In the genomic region with DNA sequence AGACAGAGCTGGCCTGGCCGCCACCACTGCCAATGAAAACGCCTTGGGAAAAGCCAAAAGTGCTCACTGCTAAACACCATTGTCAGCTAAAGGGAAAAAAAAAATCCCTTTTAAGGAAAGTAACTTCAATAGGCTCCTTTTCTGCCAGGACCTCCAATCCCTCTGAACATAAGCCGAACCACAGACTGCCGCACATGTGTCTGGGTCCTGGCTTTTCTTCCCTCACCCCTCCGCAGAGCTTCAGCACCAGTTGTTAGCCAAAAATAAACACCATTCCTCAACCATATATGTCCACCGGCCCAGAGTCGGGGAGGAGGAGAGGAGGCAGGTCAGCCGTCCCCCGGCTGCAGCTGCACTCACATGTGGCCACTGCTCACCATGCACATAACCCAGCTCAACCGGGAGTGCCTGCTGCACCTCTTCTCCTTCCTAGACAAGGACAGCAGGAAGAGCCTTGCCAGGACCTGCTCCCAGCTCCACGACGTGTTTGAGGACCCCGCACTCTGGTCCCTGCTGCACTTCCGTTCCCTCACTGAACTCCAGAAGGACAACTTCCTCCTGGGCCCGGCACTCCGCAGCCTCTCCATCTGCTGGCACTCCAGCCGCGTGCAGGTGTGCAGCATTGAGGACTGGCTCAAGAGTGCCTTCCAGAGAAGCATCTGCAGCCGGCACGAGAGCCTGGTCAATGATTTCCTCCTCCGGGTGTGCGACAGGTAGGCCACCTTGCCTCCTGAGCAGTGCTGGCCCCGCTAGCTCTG, we compare ENCODE assay signal across 8 cellular contexts. TPM values are rescaled to one million over a fixed set of nuclear protein-coding genes. Genes with fewer than 3 reads are reported as not detected.
A peak's percentile ranks its signal among the peaks of the same experiment; 100 is the strongest.
DNase-seq lines count a peak whose midpoint lies in the region; ATAC-seq and TF ChIP-seq lines count a peak whose summit lies in the region.

A gene with protein sequence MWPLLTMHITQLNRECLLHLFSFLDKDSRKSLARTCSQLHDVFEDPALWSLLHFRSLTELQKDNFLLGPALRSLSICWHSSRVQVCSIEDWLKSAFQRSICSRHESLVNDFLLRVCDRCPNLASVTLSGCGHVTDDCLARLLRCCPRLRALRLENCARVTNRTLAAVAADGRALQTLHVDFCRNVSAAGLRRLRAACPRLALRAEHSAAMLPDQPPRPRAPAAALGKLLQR (plus strand): TSS at position 355 of the 758 bp plus-strand sequence. CDS start 6 bp downstream, at position 361.

- no peaks in the 10 kb centered on the region for H3K9me2 ChIP-seq in PC-9 (ENCODE audit: insufficient read depth)

- no peak for TF ChIP-seq CTCF in sigmoid colon (IDR thresholded peaks at IDR 0.05)
- TF ChIP-seq CTCF in PC-9 (conservative IDR thresholded peaks at IDR 0.05), result no peak

- H3K27me3 ChIP-seq in sigmoid colon (no peaks in the 10 kb centered on the region), PC-9 (ENCODE audit: insufficient read depth, low read depth) (no peaks in the 10 kb centered on the region)

- H3K4me3 ChIP-seq in sigmoid colon (peak within 1 kb of the TSS; percentile 42 to 68 (median 60)), PC-9 (no peak within 1 kb of the TSS)

- BruUV-seq in PC-9 (replicated peaks; lab: Mats Ljungman, UMichigan), result no TSS peak

- peak in 1 of 4 donors; percentile 42 for TF ChIP-seq EP300 in sigmoid colon (IDR thresholded peaks at IDR 0.05)

- intact Hi-C loops in Right ventricle myocardium superior (cut with DNase I), result loop anchor here (5.0 kb wide), 2 partner anchors 95 to 130 kb away; a partner anchor contains a TSS
- intact Hi-C loops in sigmoid colon (cut with DNase I), result loop anchor here (5.0 kb wide), 2 partner anchors 130 to 320 kb away; a partner anchor contains a TSS
- intact Hi-C loops in PC-9 (cut with micrococcal nuclease; ENCODE audit: unreplicated experiment), result no loop called here

- no peaks in the 10 kb centered on the region for H4K20me1 ChIP-seq in PC-9 (ENCODE audit: insufficient read depth)

- no peak within 1 kb of the TSS for H2AFZ ChIP-seq in PC-9

- H3K4me2 ChIP-seq in PC-9, result no peak within 1 kb of the TSS

- peaks cover 8% of the 10 kb centered on the region; the same call in 1 of the 2 replicates for H3F3A ChIP-seq in PC-9 (ENCODE audit: insufficient read depth, low read depth)

- H3K27ac ChIP-seq in sigmoid colon (peak within 1 kb of the TSS; percentile 87 to 95 (median 92)), PC-9 (no peak within 1 kb of the TSS)

- POLR2A ChIA-PET in PC-9 (lab: Charles Lee; ENCODE audit: unreplicated experiment), result interaction anchor here (0.6 kb wide), 1 partner anchor 54 kb away, joined by 3 read pairs; no protein-coding TSS in a partner anchor

- H3K9me3 ChIP-seq in sigmoid colon (no peaks in the 10 kb centered on the region), PC-9 (ENCODE audit: insufficient read depth, low read depth) (no peaks in the 10 kb centered on the region)

- no peaks in the 10 kb centered on the region for H3K79me2 ChIP-seq in PC-9 (ENCODE audit: low read depth)

- ATAC-seq in Right ventricle myocardium superior (ENCODE audit: poor library complexity), result peak; percentile 36
- ATAC-seq in activated CD4-positive, CD25-positive, alpha-beta regulatory T cell treated with anti-CD3 and anti-CD28 coated beads, Interleukin-2, amount 50 U/mL, for 24 hours, result no peak
- no peak for ATAC-seq in HG03135 (IDR thresholded peaks at IDR 0.05; ENCODE audit: unreplicated experiment)
- no peak for ATAC-seq in GM21825 (IDR thresholded peaks at IDR 0.05; ENCODE audit: unreplicated experiment)

- TF ChIP-seq POLR2A in sigmoid colon (IDR thresholded peaks at IDR 0.05), result peak; percentile 46 to 73

- peaks cover 0 to 73% (median 45%) of the 10 kb centered on the region in 4 donors for H3K4me1 ChIP-seq in sigmoid colon
- H3K4me1 ChIP-seq in PC-9 (replicated peaks; ENCODE audit: insufficient read depth), result peaks cover 6% of the 10 kb centered on the region; the same call in 1 of the 2 replicates

- DNase-seq in DMS53 treated with DMSO at 0.1 percent for 48 hours (lab: John Stamatoyannopoulos, UW; ENCODE audit: unreplicated experiment) (peak; percentile 78), SHP77 treated with DMSO at 0.1 percent for 48 hours (lab: John Stamatoyannopoulos, UW) (peak; percentile 56), Right ventricle myocardium superior (peak; percentile 66), sigmoid colon (peak; percentile 90), PC-9 (no peak)

- CTCF ChIA-PET in PC-9 (lab: Charles Lee), result interaction anchor here (0.5 kb wide), 1 partner anchor 138 kb away, joined by 6 read pairs; no protein-coding TSS in a partner anchor

- 39 to 67% methylated on average over 23 of the region's 23 CpGs for WGBS in sigmoid colon, 2 donors

- H3K36me3 ChIP-seq in sigmoid colon, result peaks cover 0 to 18% (median 0%) of the 10 kb centered on the region in 4 donors
- no peaks in the 10 kb centered on the region for H3K36me3 ChIP-seq in PC-9 (ENCODE audit: low read depth)

RNA-seq across cellular contexts. Expression of the gene that starts here (rescaled TPM):
- 31.0 TPM for total RNA-seq in Right ventricle myocardium superior
- 100 to 1,000 TPM in 2 of 4 donors, 10 to 100 TPM in 2; 46.7 to 150 (median 99.3) TPM for total RNA-seq in sigmoid colon
- 1 to 10 TPM in 2 of 3 donors, under 1 TPM in 1; 0.69 to 2.6 (median 1.2) TPM for polyA plus RNA-seq in sigmoid colon
- 0.17 and 0.88 TPM in 2 replicates for total RNA-seq in PC-9 (2021)

Comparison
In these comparisons a context has a peak if more than half of its experiments do, and no peak if none do; other contexts are left out.
1. RNA of the gene that starts here (total RNA-seq): 46.7 to 150 TPM in sigmoid colon and 31.0 TPM in Right ventricle myocardium superior (single experiment); 0.17 to 0.88 TPM in PC-9; every median in the first group is over 10 times any median in the second.
2. DNase-seq: peak in DMS53 treated with DMSO at 0.1 percent for 48 hours (single experiment), SHP77 treated with DMSO at 0.1 percent for 48 hours (single experiment), Right ventricle myocardium superior (single experiment) and sigmoid colon (single experiment); none in PC-9 (0 of 2).